In genomic region chr22:39518124-39518786, GRCh38 we compare ENCODE assay signal across 9 cellular contexts. TPM values are rescaled to one million over a fixed set of nuclear protein-coding genes. Genes with fewer than 3 reads are reported as not detected.
A peak's percentile ranks its signal among the peaks of the same experiment; 100 is the strongest.
DNase-seq lines count a peak whose midpoint lies in the region; ATAC-seq and TF ChIP-seq lines count a peak whose summit lies in the region.
"Had no signal": no experiment of that assay in that cellular context is flagged by ENCODE, and none has a peak within 500 bp of the region (broad histone marks: within the 10 kb centered on the region; RNA-seq: fewer than 3 reads in every experiment).

No MANE protein-coding gene starts in this region.

- H3K4me3 ChIP-seq in AG04450 (ENCODE audit: low read depth, low read length) (no peak overlapping the region), HAP-1 (peak overlapping the region; percentile 100; the same call in 1 of the 2 replicates), adipocyte (ENCODE audit: low read length) (peak overlapping the region; percentile 95), lower lobe of right lung (no peak overlapping the region)

- TF ChIP-seq CTCF in AG04450 (IDR thresholded peaks at IDR 0.05; ENCODE audit: low read depth, low read length) (no peak), lower lobe of right lung (IDR thresholded peaks at IDR 0.05) (no peak)

- H3K27me3 ChIP-seq in AG04450 (ENCODE audit: control insufficient read depth, insufficient read depth, low read length) (no peaks in the 10 kb centered on the region), HAP-1 (ENCODE audit: low read depth) (no peaks in the 10 kb centered on the region), adipocyte (replicated peaks; ENCODE audit: control insufficient read depth, insufficient read depth, low read length) (no peaks in the 10 kb centered on the region), lower lobe of right lung (ENCODE audit: low read depth) (no peaks in the 10 kb centered on the region)

- peaks cover 9% of the 10 kb centered on the region for H3K4me1 ChIP-seq in HAP-1
- H3K4me1 ChIP-seq in adipocyte (ENCODE audit: control insufficient read depth, insufficient read depth, low read length): peaks cover 33% of the 10 kb centered on the region
- H3K4me1 ChIP-seq in lower lobe of right lung: peaks cover 31% of the 10 kb centered on the region

- peak overlapping the region; percentile 100 for H3K9ac ChIP-seq in adipocyte (ENCODE audit: low read length)

- intact Hi-C loops in lower lobe of right lung (cut with DNase I): no loop called here

- H3K27ac ChIP-seq in AG04450 (ENCODE audit: low read depth, low read length) (peak overlapping the region; percentile 86), lower lobe of right lung (peak overlapping the region; percentile 100)

- H3K36me3 ChIP-seq in HAP-1 (replicated peaks): peaks cover 63% of the 10 kb centered on the region
- H3K36me3 ChIP-seq in adipocyte (ENCODE audit: control insufficient read depth, insufficient read depth, low read length, severe bottlenecking): peaks cover 69% of the 10 kb centered on the region
- peaks cover 55% of the 10 kb centered on the region for H3K36me3 ChIP-seq in lower lobe of right lung

- CTCF ChIA-PET in AG04450 (lab: Charles Lee): interaction anchor here (1.0 to 2.6 kb wide), 4 partner anchors 11 to 22 kb away, joined by 3 to 13 read pairs (median 8); no protein-coding TSS in a partner anchor

- ATAC-seq in lower lobe of right lung (no peak), GM18909 (IDR thresholded peaks at IDR 0.05; ENCODE audit: poor library complexity, unreplicated experiment) (no peak)

- peaks cover 4% of the 10 kb centered on the region; the same call in 1 of the 2 replicates for H3K9me3 ChIP-seq in AG04450 (ENCODE audit: control insufficient read depth, insufficient read depth, low read length)
- no peaks in the 10 kb centered on the region; the same call in 1 of the 2 replicates for H3K9me3 ChIP-seq in HAP-1
- no peaks in the 10 kb centered on the region for H3K9me3 ChIP-seq in adipocyte (ENCODE audit: control insufficient read depth, low read length)
- H3K9me3 ChIP-seq in lower lobe of right lung: no peaks in the 10 kb centered on the region

- in situ Hi-C loops in HAP-1 (cut with MboI; ENCODE audit: low sequenced_read_pairs): no loop called here

- POLR2A ChIA-PET in AG04450 (lab: Yijun Ruan, JAX): interaction anchor here (0.7 kb wide), 1 partner anchor 20 kb away, joined by 3 read pairs; no protein-coding TSS in a partner anchor

- DNase-seq in AG04450 (ENCODE audit: low read depth, low spot score) (no peak), HAP-1 (ENCODE audit: low spot score in 2 of 2) (no peak), adipocyte (ENCODE audit: low read depth) (peak; percentile 10), lower lobe of right lung (peak; percentile 9), HK-2 (ENCODE audit: unreplicated experiment) (no peak), activated gamma-delta T cell (lab: John Stamatoyannopoulos, UW) (no peak), UCSD-AML1 (lab: John Stamatoyannopoulos, UW; ENCODE audit: unreplicated experiment) (no peak)
- DNase-seq: midbrain had no signal

RNA-seq across cellular contexts. Expression of gene ATF4, which starts 2.1 kb away (rescaled TPM):
- polyA plus RNA-seq in AG04450 (2011; rRNA removed): 844 and 936 TPM in 2 replicates
- polyA minus RNA-seq in AG04450 (2011; rRNA and poly(A)+ RNA removed): 241 and 243 TPM in 2 replicates
- total RNA-seq in lower lobe of right lung: 327 TPM

RNA-seq across cellular contexts. Expression of gene RPS19BP1, which starts 14.3 kb away (rescaled TPM):
- polyA plus RNA-seq in AG04450 (2011; rRNA removed): 50.8 and 53.0 TPM in 2 replicates
- polyA minus RNA-seq in AG04450 (2011; rRNA and poly(A)+ RNA removed): 7.3 and 9.3 TPM in 2 replicates
- total RNA-seq in lower lobe of right lung: 67.9 TPM

RNA-seq across cellular contexts. Expression of gene MIEF1, which starts 16.2 kb away (rescaled TPM):
- 18.9 and 19.2 TPM in 2 replicates for polyA plus RNA-seq in AG04450 (2011; rRNA removed)
- polyA minus RNA-seq in AG04450 (2011; rRNA and poly(A)+ RNA removed): 22.3 and 24.3 TPM in 2 replicates
- 27.7 TPM for total RNA-seq in lower lobe of right lung

RNA-seq across cellular contexts. Expression of gene CACNA1I, which starts 52.3 kb away (rescaled TPM):
- not detected in 2 replicates for polyA plus RNA-seq in AG04450 (2011; rRNA removed)
- not detected in 2 replicates for polyA minus RNA-seq in AG04450 (2011; rRNA and poly(A)+ RNA removed)
- total RNA-seq in lower lobe of right lung: 0.21 TPM

Comparison
In these comparisons a context has a peak if more than half of its experiments do, and no peak if none do; other contexts are left out.
1. DNase-seq: peak in adipocyte (single experiment) and lower lobe of right lung (single experiment); none in AG04450 (single experiment), HAP-1 (0 of 2), HK-2 (single experiment), activated gamma-delta T cell (single experiment) and UCSD-AML1 (single experiment).
2. H3K4me3 ChIP-seq: peak in HAP-1 (single experiment) and adipocyte (single experiment); none in AG04450 (single experiment) and lower lobe of right lung (single experiment).